In genomic region chr9:132160802-132161742, GRCh38 we compare ENCODE assay signal across 9 cellular contexts. TPM values are rescaled to one million over a fixed set of nuclear protein-coding genes. Genes with fewer than 3 reads are reported as not detected.
DNase-seq lines count a peak whose midpoint lies in the region; ATAC-seq and TF ChIP-seq lines count a peak whose summit lies in the region.
"Had no signal": no experiment of that assay in that cellular context is flagged by ENCODE, and none has a peak within 500 bp of the region (broad histone marks: within the 10 kb centered on the region; RNA-seq: fewer than 3 reads in every experiment).

No MANE protein-coding gene starts in this region.

- H3K27ac ChIP-seq in sigmoid colon, result no peak overlapping the region
- H3K27ac ChIP-seq: C4-2B had no signal

- intact Hi-C loops in sigmoid colon (cut with DNase I), result no loop called here

- ATAC-seq in activated T-helper 17 cell treated with anti-CD3 and anti-CD28 coated beads, Interleukin-2, amount 50 U/mL, for 72 hours (replicated peaks), result peak; percentile 74
- no peak for ATAC-seq in HG03565 (IDR thresholded peaks at IDR 0.05; ENCODE audit: unreplicated experiment)

- H3K36me3 Mint-ChIP-seq in activated T-helper 17 cell treated with anti-CD3 and anti-CD28 coated beads, Interleukin-2, amount 50 U/mL, for 72 hours (ENCODE audit: low read depth), result no peaks in the 10 kb centered on the region

- peaks cover 0 to 35% (median 29%) of the 10 kb centered on the region in 4 donors for H3K4me1 ChIP-seq in sigmoid colon

- TF ChIP-seq CTCF in sigmoid colon (IDR thresholded peaks at IDR 0.05), result no peak

- 3 to 4% methylated on average over 50 of the region's 50 CpGs for WGBS in sigmoid colon, 2 donors

- TF ChIP-seq POLR2A in sigmoid colon (IDR thresholded peaks at IDR 0.05), result no peak

- no peak for TF ChIP-seq EP300 in sigmoid colon (IDR thresholded peaks at IDR 0.05)

- H3K9me3 Mint-ChIP-seq in activated T-helper 17 cell treated with anti-CD3 and anti-CD28 coated beads, Interleukin-2, amount 50 U/mL, for 72 hours, result no peaks in the 10 kb centered on the region

- peak; percentile 7 to 60 (median 26) for DNase-seq in NCI-H1417 (lab: John Stamatoyannopoulos, UW)
- DNase-seq in NCI-H1417 treated with DMSO at 0.1 percent for 48 hours (lab: John Stamatoyannopoulos, UW), result no peak
- peak; percentile 73 for DNase-seq in RPMI7951 (ENCODE audit: low read depth)
- peak; percentile 50 for DNase-seq in glomerular visceral epithelial cell (ENCODE audit: extremely low spot score)
- no peak for DNase-seq in sigmoid colon
- DNase-seq in GOT3 (lab: John Stamatoyannopoulos, UW), result no peak

- no peaks in the 10 kb centered on the region for H3K36me3 ChIP-seq in sigmoid colon

- H3K4me3 Mint-ChIP-seq in activated T-helper 17 cell treated with anti-CD3 and anti-CD28 coated beads, Interleukin-2, amount 50 U/mL, for 72 hours, result peak overlapping the region; percentile 73

- H3K27me3 Mint-ChIP-seq in activated T-helper 17 cell treated with anti-CD3 and anti-CD28 coated beads, Interleukin-2, amount 50 U/mL, for 72 hours, result peaks cover 26% of the 10 kb centered on the region

- H3K4me3 ChIP-seq in sigmoid colon, result peak overlapping the region in 3 of 4 donors; percentile 64 to 76 (median 72)

- H3K9me3 ChIP-seq in sigmoid colon, result no peaks in the 10 kb centered on the region

- H3K27ac Mint-ChIP-seq in activated T-helper 17 cell treated with anti-CD3 and anti-CD28 coated beads, Interleukin-2, amount 50 U/mL, for 72 hours, result peak overlapping the region; percentile 77

- peaks cover 4% of the 10 kb centered on the region for H3K4me1 Mint-ChIP-seq in activated T-helper 17 cell treated with anti-CD3 and anti-CD28 coated beads, Interleukin-2, amount 50 U/mL, for 72 hours

- peaks cover 33 to 96% (median 74%) of the 10 kb centered on the region in 3 donors for H3K27me3 ChIP-seq in sigmoid colon

RNA-seq across cellular contexts. Expression of gene NTNG2, which starts 0.8 kb away (rescaled TPM):
- 0.36 and 1.6 TPM in 2 replicates for total RNA-seq in RPMI7951 (2014; rRNA removed; shearing (Covaris generic))
- total RNA-seq in activated T-helper 17 cell treated with anti-CD3 and anti-CD28 coated beads, Interleukin-2, amount 50 U/mL, for 72 hours, result 1 to 10 TPM in 1 of 2 donors, under 1 TPM in 1; 0.82 to 2.2 TPM
- total RNA-seq in sigmoid colon, result 10 to 100 TPM in 1 of 4 donors, 1 to 10 TPM in 1, under 1 TPM in 2; 0.28 to 12.0 (median 3.2) TPM
- under 1 TPM in 2 of 3 donors, not detected in 1; 0.50 to 0.60 TPM for polyA plus RNA-seq in sigmoid colon

Comparison
In these comparisons a context has a peak if more than half of its experiments do, and no peak if none do; other contexts are left out.
1. DNase-seq: peak in NCI-H1417 (3 of 3), RPMI7951 (single experiment) and glomerular visceral epithelial cell (single experiment); none in NCI-H1417 treated with DMSO at 0.1 percent for 48 hours (single experiment), sigmoid colon (single experiment) and GOT3 (single experiment).